Comparison of ENCODE assay signal across 8 cellular contexts in genomic region chr9:35749515-35750255, GRCh38. TPM values are rescaled to one million over a fixed set of nuclear protein-coding genes. Genes with fewer than 3 reads are reported as not detected.
DNase-seq lines count a peak whose midpoint lies in the region; ATAC-seq and TF ChIP-seq lines count a peak whose summit lies in the region.

No MANE protein-coding gene starts in this region.

- H3K9me3 Mint-ChIP-seq in WTC11 (no peaks in the 10 kb centered on the region), memory B cell (no peaks in the 10 kb centered on the region)
- H3K9me3 Mint-ChIP-seq in dendritic cell treated with granulocyte-macrophage colony-stimulating factor and Interleukin-4, amounts not matched to agents 40 ng/mL and 50 ng/mL, for 4 days: no peaks in the 10 kb centered on the region

- H3K27ac Mint-ChIP-seq in WTC11 (peak overlapping the region; percentile 62), memory B cell (peak overlapping the region; percentile 92)
- peak overlapping the region; percentile 85 for H3K27ac Mint-ChIP-seq in dendritic cell treated with granulocyte-macrophage colony-stimulating factor and Interleukin-4, amounts not matched to agents 40 ng/mL and 50 ng/mL, for 4 days

- H3K4me1 Mint-ChIP-seq in WTC11 (peaks cover 27% of the 10 kb centered on the region), memory B cell (peaks cover 42% of the 10 kb centered on the region)
- peaks cover 40% of the 10 kb centered on the region for H3K4me1 Mint-ChIP-seq in dendritic cell treated with granulocyte-macrophage colony-stimulating factor and Interleukin-4, amounts not matched to agents 40 ng/mL and 50 ng/mL, for 4 days (ENCODE audit: low read depth)

- H3K27ac ChIP-seq in BLaER1 (peak overlapping the region; percentile 87), suprapubic skin (peak overlapping the region; percentile 83)

- peak overlapping the region; percentile 92 for H3K4me3 Mint-ChIP-seq in WTC11
- H3K4me3 Mint-ChIP-seq in dendritic cell treated with granulocyte-macrophage colony-stimulating factor and Interleukin-4, amounts not matched to agents 40 ng/mL and 50 ng/mL, for 4 days: peak overlapping the region; percentile 89
- peak overlapping the region; percentile 91 for H3K4me3 Mint-ChIP-seq in memory B cell

- H3K4me2 ChIP-seq in BLaER1: peak overlapping the region; percentile 84

- H3K27me3 Mint-ChIP-seq in WTC11 (ENCODE audit: low read depth): no peaks in the 10 kb centered on the region
- no peaks in the 10 kb centered on the region for H3K27me3 Mint-ChIP-seq in dendritic cell treated with granulocyte-macrophage colony-stimulating factor and Interleukin-4, amounts not matched to agents 40 ng/mL and 50 ng/mL, for 4 days
- no peaks in the 10 kb centered on the region for H3K27me3 Mint-ChIP-seq in memory B cell

- no peak for TF ChIP-seq EP300 in suprapubic skin (IDR thresholded peaks at IDR 0.05)

- H3K36me3 Mint-ChIP-seq in WTC11 (peaks cover 35% of the 10 kb centered on the region), memory B cell (peaks cover 27% of the 10 kb centered on the region)
- peaks cover 88% of the 10 kb centered on the region for H3K36me3 Mint-ChIP-seq in dendritic cell treated with granulocyte-macrophage colony-stimulating factor and Interleukin-4, amounts not matched to agents 40 ng/mL and 50 ng/mL, for 4 days (ENCODE audit: low read depth)

- H3K4me1 ChIP-seq in BLaER1: peaks cover 44% of the 10 kb centered on the region
- peaks cover 48% of the 10 kb centered on the region for H3K4me1 ChIP-seq in suprapubic skin

- H3K27me3 ChIP-seq in BLaER1: no peaks in the 10 kb centered on the region
- H3K27me3 ChIP-seq in suprapubic skin: no peaks in the 10 kb centered on the region

- ATAC-seq in GM19395 (IDR thresholded peaks at IDR 0.05; ENCODE audit: unreplicated experiment) (peak; percentile 49), HG03457 (IDR thresholded peaks at IDR 0.05; ENCODE audit: unreplicated experiment) (peak; percentile 20), WTC11 (peak; percentile 43), memory B cell (ENCODE audit: low read depth) (peak; percentile 48)

- H4K20me1 ChIP-seq in BLaER1: no peaks in the 10 kb centered on the region; the same call in 1 of the 2 replicates

- intact Hi-C loops in dendritic cell treated with granulocyte-macrophage colony-stimulating factor and Interleukin-4, amounts not matched to agents 40 ng/mL and 50 ng/mL, for 4 days (cut with micrococcal nuclease): no loop called here

- H3K9me3 ChIP-seq in BLaER1 (no peaks in the 10 kb centered on the region), suprapubic skin (no peaks in the 10 kb centered on the region)

- peak; percentile 37 for DNase-seq in WTC11 (ENCODE audit: low spot score)
- peak in 1 of 2 donors; percentile 38 for DNase-seq in memory B cell (ENCODE audit: low spot score in 2 of 2)
- peak in 1 of 2 donors; percentile 67 for DNase-seq in suprapubic skin (ENCODE audit: low spot score in 2 of 2)
- no peak for DNase-seq in NCI-H524 treated with DMSO at 0.1 percent for 48 hours (lab: John Stamatoyannopoulos, UW)

- no peak for TF ChIP-seq CTCF in WTC11 (IDR thresholded peaks at IDR 0.05)
- no peak for TF ChIP-seq CTCF in suprapubic skin (IDR thresholded peaks at IDR 0.05)

- POLR2A ChIA-PET in WTC11 (lab: Charles Lee): interaction anchor here (0.5 to 2.1 kb wide), 4 partner anchors 17 to 64 kb away, joined by 3 to 13 read pairs (median 4); partner anchors contain the start of genes CREB3 and TLN1

- TF ChIP-seq POLR2A in suprapubic skin (IDR thresholded peaks at IDR 0.05): no peak

- peak overlapping the region; percentile 86 for H3K9ac ChIP-seq in BLaER1

- WGBS in suprapubic skin: 5% methylated on average over 8 of the region's 19 CpGs

- H3K4me3 ChIP-seq in BLaER1 (peak overlapping the region; percentile 91), suprapubic skin (peak overlapping the region; percentile 83)

- CTCF ChIA-PET in WTC11 (lab: Charles Lee): interaction anchor here (0.6 to 4.1 kb wide), 17 partner anchors 14 to 196 kb away, joined by 3 to 27 read pairs (median 6); partner anchors contain the start of genes CREB3, HINT2, TESK1 and TLN1

- H3K36me3 ChIP-seq in BLaER1 (peaks cover 43% of the 10 kb centered on the region), suprapubic skin (peaks cover 42% of the 10 kb centered on the region)

TF ChIP-seq in WTC11, 78 proteins besides CTCF, POLR2A, EP300 and RAD21:
- TF ChIP-seq SMAD3 (CRISPR knock-in tag; IDR thresholded peaks at IDR 0.05; ENCODE audit: borderline replicate concordance): no peak
- TF ChIP-seq ZNF281 (CRISPR knock-in tag; IDR thresholded peaks at IDR 0.05): no peak
- no peak for TF ChIP-seq RORB (CRISPR knock-in tag; IDR thresholded peaks at IDR 0.05)
- TF ChIP-seq NFYB (CRISPR knock-in tag; conservative IDR thresholded peaks at IDR 0.05; ENCODE audit: low read depth): no peak
- TF ChIP-seq TEAD1 (CRISPR knock-in tag; IDR thresholded peaks at IDR 0.05): no peak
- no peak for TF ChIP-seq ZSCAN18 (CRISPR knock-in tag; IDR thresholded peaks at IDR 0.05)
- no peak for TF ChIP-seq KAT7 (CRISPR knock-in tag; IDR thresholded peaks at IDR 0.05; ENCODE audit: borderline replicate concordance)
- no peak for TF ChIP-seq MXD4 (CRISPR knock-in tag; IDR thresholded peaks at IDR 0.05; ENCODE audit: borderline replicate concordance)
- no peak for TF ChIP-seq CDX4 (CRISPR knock-in tag; IDR thresholded peaks at IDR 0.05; ENCODE audit: borderline replicate concordance)
- no peak for TF ChIP-seq GTF2I (CRISPR knock-in tag; conservative IDR thresholded peaks at IDR 0.05)
- TF ChIP-seq ATF1 (CRISPR knock-in tag; IDR thresholded peaks at IDR 0.05): no peak
- TF ChIP-seq GABPB1 (CRISPR knock-in tag; IDR thresholded peaks at IDR 0.05): no peak

RNA-seq across cellular contexts. Expression of gene RGP1, which starts 0.6 kb away (rescaled TPM):
- total RNA-seq in WTC11 (2021) (29.7 to 30.0 TPM (median 30.0 TPM) in 3 replicates), suprapubic skin (10 to 100 TPM; 20.2 to 34.7 (median 27.7) TPM)

RNA-seq across cellular contexts. Expression of gene GBA2, which starts 0.7 kb away (rescaled TPM):
- total RNA-seq in WTC11 (2021) (85.5 to 104 TPM (median 89.7 TPM) in 3 replicates), suprapubic skin (100 to 1,000 TPM in 1 of 4 donors, 10 to 100 TPM in 3; 46.6 to 123 (median 73.5) TPM)

RNA-seq across cellular contexts. Expression of gene MSMP, which starts 4.4 kb away (rescaled TPM):
- total RNA-seq in WTC11 (2021): 1.0 to 2.1 TPM (median 1.2 TPM) in 3 replicates
- total RNA-seq in suprapubic skin: not detected

RNA-seq across cellular contexts. Expression of gene CREB3, which starts 17.2 kb away (rescaled TPM):
- total RNA-seq in WTC11 (2021) (21.4 to 24.2 TPM (median 23.1 TPM) in 3 replicates), suprapubic skin (10 to 100 TPM; 18.8 to 24.1 (median 23.1) TPM)

RNA-seq across cellular contexts. Expression of gene TLN1, which starts 17.7 kb away (rescaled TPM):
- 97.1 to 109 TPM (median 106 TPM) in 3 replicates for total RNA-seq in WTC11 (2021)
- total RNA-seq in suprapubic skin: 100 to 1,000 TPM; 126 to 179 (median 152) TPM
